ENCODE assay signal across 18 cellular contexts in genomic region chr22:37430941-37431340, GRCh38. TPM values are rescaled to one million over a fixed set of nuclear protein-coding genes. Genes with fewer than 3 reads are reported as not detected.
DNase-seq lines count a peak whose midpoint lies in the region; ATAC-seq and TF ChIP-seq lines count a peak whose summit lies in the region.
"Had no signal": no experiment of that assay in that cellular context is flagged by ENCODE, and none has a peak within 500 bp of the region (broad histone marks: within the 10 kb centered on the region; RNA-seq: fewer than 3 reads in every experiment).

No MANE protein-coding gene starts in this region.

- no peak for DNase-seq in activated CD8-positive, alpha-beta T cell treated with anti-CD3 and anti-CD28 coated beads, Interleukin-2, amount 10 ng/mL, durations not matched to agents 7 days and 5 days
- no peak for DNase-seq in activated CD8-positive, alpha-beta T cell treated with anti-CD3 and anti-CD28 coated beads for 36 hours
- DNase-seq in RWPE1 (ENCODE audit: low spot score) (no peak), epithelial cell of prostate (ENCODE audit: low read depth, low spot score) (no peak), superior temporal gyrus (ENCODE audit: extremely low spot score) (no peak), T-cell (no peak)
- no peak for DNase-seq in stimulated activated effector memory CD8-positive, alpha-beta T cell treated with anti-CD3 and anti-CD28 coated beads, Interleukin-12 subunit alpha, Interleukin-12 subunit beta, amount 100 ng/mL, for 72 hours (ENCODE audit: low spot score in 2 of 2)
- DNase-seq: CD8-positive, alpha-beta T cell; HCEC 1CT; KBM-7; NCI-H1417 treated with DMSO at 0.1 percent for 48 hours; NCI-H2081 treated with DMSO at 0.1 percent for 48 hours; NCI-H510A; NCI-H82; Right ventricle myocardium superior had no signal

- peak overlapping the region; percentile 27 for H3K27ac Mint-ChIP-seq in activated CD8-positive, alpha-beta T cell treated with anti-CD3 and anti-CD28 coated beads, Interleukin-2, amount 10 ng/mL, durations not matched to agents 7 days and 5 days
- no peak overlapping the region for H3K27ac Mint-ChIP-seq in activated CD8-positive, alpha-beta T cell treated with anti-CD3 and anti-CD28 coated beads for 36 hours
- peak overlapping the region; percentile 9 for H3K27ac Mint-ChIP-seq in stimulated activated effector memory CD8-positive, alpha-beta T cell treated with anti-CD3 and anti-CD28 coated beads, Interleukin-12 subunit alpha, Interleukin-12 subunit beta, amount 100 ng/mL, for 72 hours
- H3K27ac Mint-ChIP-seq in T-cell: no peak overlapping the region
- H3K27ac Mint-ChIP-seq: CD8-positive, alpha-beta T cell had no signal

- peaks cover 3% of the 10 kb centered on the region for H3K36me3 Mint-ChIP-seq in activated CD8-positive, alpha-beta T cell treated with anti-CD3 and anti-CD28 coated beads, Interleukin-2, amount 10 ng/mL, durations not matched to agents 7 days and 5 days (ENCODE audit: low read depth)
- no peaks in the 10 kb centered on the region for H3K36me3 Mint-ChIP-seq in activated CD8-positive, alpha-beta T cell treated with anti-CD3 and anti-CD28 coated beads for 36 hours (ENCODE audit: low read depth)
- H3K36me3 Mint-ChIP-seq in stimulated activated effector memory CD8-positive, alpha-beta T cell treated with anti-CD3 and anti-CD28 coated beads, Interleukin-12 subunit alpha, Interleukin-12 subunit beta, amount 100 ng/mL, for 72 hours: peaks cover 10% of the 10 kb centered on the region
- peaks cover 4% of the 10 kb centered on the region for H3K36me3 Mint-ChIP-seq in T-cell
- H3K36me3 Mint-ChIP-seq: CD8-positive, alpha-beta T cell had no signal

- intact Hi-C loops in activated CD8-positive, alpha-beta T cell treated with anti-CD3 and anti-CD28 coated beads for 36 hours (cut with micrococcal nuclease): no loop called here

- no peaks in the 10 kb centered on the region for H3K9me3 Mint-ChIP-seq in activated CD8-positive, alpha-beta T cell treated with anti-CD3 and anti-CD28 coated beads, Interleukin-2, amount 10 ng/mL, durations not matched to agents 7 days and 5 days (ENCODE audit: insufficient read depth)
- peaks cover 8% of the 10 kb centered on the region for H3K9me3 Mint-ChIP-seq in activated CD8-positive, alpha-beta T cell treated with anti-CD3 and anti-CD28 coated beads for 36 hours
- H3K9me3 Mint-ChIP-seq in stimulated activated effector memory CD8-positive, alpha-beta T cell treated with anti-CD3 and anti-CD28 coated beads, Interleukin-12 subunit alpha, Interleukin-12 subunit beta, amount 100 ng/mL, for 72 hours: peaks cover 4% of the 10 kb centered on the region
- H3K9me3 Mint-ChIP-seq in T-cell: peaks cover 0 to 3% (median 0%) of the 10 kb centered on the region in 3 donors
- H3K9me3 Mint-ChIP-seq: CD8-positive, alpha-beta T cell had no signal

- H3K4me1 Mint-ChIP-seq in activated CD8-positive, alpha-beta T cell treated with anti-CD3 and anti-CD28 coated beads, Interleukin-2, amount 10 ng/mL, durations not matched to agents 7 days and 5 days (ENCODE audit: low read depth): peaks cover 21% of the 10 kb centered on the region
- H3K4me1 Mint-ChIP-seq in activated CD8-positive, alpha-beta T cell treated with anti-CD3 and anti-CD28 coated beads for 36 hours (ENCODE audit: low read depth): peaks cover 23% of the 10 kb centered on the region
- H3K4me1 Mint-ChIP-seq in stimulated activated effector memory CD8-positive, alpha-beta T cell treated with anti-CD3 and anti-CD28 coated beads, Interleukin-12 subunit alpha, Interleukin-12 subunit beta, amount 100 ng/mL, for 72 hours: peaks cover 57% of the 10 kb centered on the region
- H3K4me1 Mint-ChIP-seq in T-cell: peaks cover 10 to 30% (median 11%) of the 10 kb centered on the region in 3 donors

- CTCF ChIA-PET in activated CD8-positive, alpha-beta T cell treated with anti-CD3 and anti-CD28 coated beads, Interleukin-2, amount 10 ng/mL, durations not matched to agents 7 days and 5 days (lab: Charles Lee): interaction anchor here (1.4 to 4.8 kb wide), 5 partner anchors 10 to 163 kb away, joined by 3 to 61 read pairs (median 12); no protein-coding TSS in a partner anchor
- CTCF ChIA-PET in activated CD8-positive, alpha-beta T cell treated with anti-CD3 and anti-CD28 coated beads for 36 hours (lab: Charles Lee): interaction anchor here (0.8 to 6.0 kb wide), 7 partner anchors 11 to 171 kb away, joined by 3 to 71 read pairs (median 3); no protein-coding TSS in a partner anchor
- CTCF ChIA-PET in RWPE1 (lab: Yijun Ruan, JAX) (interaction anchor here (0.6 kb wide), 1 partner anchor 24 kb away, joined by 3 read pairs; no protein-coding TSS in a partner anchor), T-cell (lab: Charles Lee) (interaction anchor here in 1 of 2 donors (0.7 kb wide), 1 partner anchor 452 kb away, joined by 4 read pairs; no protein-coding TSS in a partner anchor)

- no peak overlapping the region for H3K4me3 Mint-ChIP-seq in activated CD8-positive, alpha-beta T cell treated with anti-CD3 and anti-CD28 coated beads, Interleukin-2, amount 10 ng/mL, durations not matched to agents 7 days and 5 days
- H3K4me3 Mint-ChIP-seq in activated CD8-positive, alpha-beta T cell treated with anti-CD3 and anti-CD28 coated beads for 36 hours: no peak overlapping the region
- H3K4me3 Mint-ChIP-seq in stimulated activated effector memory CD8-positive, alpha-beta T cell treated with anti-CD3 and anti-CD28 coated beads, Interleukin-12 subunit alpha, Interleukin-12 subunit beta, amount 100 ng/mL, for 72 hours: no peak overlapping the region
- peak overlapping the region in 1 of 3 donors; percentile 3 for H3K4me3 Mint-ChIP-seq in T-cell
- H3K4me3 Mint-ChIP-seq: CD8-positive, alpha-beta T cell had no signal

- POLR2A ChIA-PET in activated CD8-positive, alpha-beta T cell treated with anti-CD3 and anti-CD28 coated beads, Interleukin-2, amount 10 ng/mL, durations not matched to agents 7 days and 5 days (lab: Charles Lee): interaction anchor here (1.4 kb wide), 1 partner anchor 114 kb away, joined by 4 read pairs; no protein-coding TSS in a partner anchor
- POLR2A ChIA-PET in activated CD8-positive, alpha-beta T cell treated with anti-CD3 and anti-CD28 coated beads for 36 hours (lab: Charles Lee): interaction anchor here (0.6 to 1.0 kb wide), 5 partner anchors 16 to 304 kb away, joined by 3 to 4 read pairs (median 3); no protein-coding TSS in a partner anchor
- POLR2A ChIA-PET in RWPE1 (lab: Yijun Ruan, JAX; ENCODE audit: low non-redundant PET) (no interaction called here), T-cell (lab: Charles Lee) (no interaction called here)

- peaks cover 34% of the 10 kb centered on the region for H3K27me3 Mint-ChIP-seq in activated CD8-positive, alpha-beta T cell treated with anti-CD3 and anti-CD28 coated beads, Interleukin-2, amount 10 ng/mL, durations not matched to agents 7 days and 5 days (ENCODE audit: low read depth)
- peaks cover 47% of the 10 kb centered on the region for H3K27me3 Mint-ChIP-seq in activated CD8-positive, alpha-beta T cell treated with anti-CD3 and anti-CD28 coated beads for 36 hours
- peaks cover 46 to 68% of the 10 kb centered on the region in 2 donors for H3K27me3 Mint-ChIP-seq in T-cell

- no peak for TF ChIP-seq CTCF in activated CD8-positive, alpha-beta T cell treated with anti-CD3 and anti-CD28 coated beads for 36 hours (IDR thresholded peaks at IDR 0.05)
- TF ChIP-seq CTCF in RWPE1 (conservative IDR thresholded peaks at IDR 0.05; ENCODE audit: low read depth): no peak

- peak overlapping the region; percentile 98 for H3K27ac ChIP-seq in RWPE1
- H3K27ac ChIP-seq in epithelial cell of prostate: peak overlapping the region; percentile 91
- H3K27ac ChIP-seq: 22Rv1 had no signal

- ATAC-seq in activated CD8-positive, alpha-beta T cell treated with anti-CD3 and anti-CD28 coated beads, Interleukin-2, amount 10 ng/mL, durations not matched to agents 7 days and 5 days: no peak
- ATAC-seq in activated CD8-positive, alpha-beta T cell treated with anti-CD3 and anti-CD28 coated beads for 36 hours: no peak
- no peak for ATAC-seq in stimulated activated effector memory CD8-positive, alpha-beta T cell treated with anti-CD3 and anti-CD28 coated beads, Interleukin-12 subunit alpha, Interleukin-12 subunit beta, amount 100 ng/mL, for 72 hours
- no peak for ATAC-seq in HG02642 (IDR thresholded peaks at IDR 0.05; ENCODE audit: poor library complexity, unreplicated experiment)
- no peak for ATAC-seq in T-cell (replicated peaks in 1 of 4)
- ATAC-seq: CD8-positive, alpha-beta T cell had no signal

RNA-seq across cellular contexts. Expression of gene ELFN2, which starts 3.7 kb away (rescaled TPM):
- total RNA-seq in activated CD8-positive, alpha-beta T cell treated with anti-CD3 and anti-CD28 coated beads, Interleukin-2, amount 10 ng/mL, durations not matched to agents 7 days and 5 days: under 1 TPM; 0.05 to 0.08 TPM
- under 1 TPM; 0.51 to 0.52 TPM for total RNA-seq in activated CD8-positive, alpha-beta T cell treated with anti-CD3 and anti-CD28 coated beads for 36 hours
- under 1 TPM; 0.09 to 0.88 (median 0.70) TPM for total RNA-seq in T-cell
- total RNA-seq: CD8-positive, alpha-beta T cell; G401 had no signal

RNA-seq across cellular contexts. Expression of gene MFNG, which starts 55.2 kb away (rescaled TPM):
- 100 to 1,000 TPM; 227 to 232 TPM for total RNA-seq in activated CD8-positive, alpha-beta T cell treated with anti-CD3 and anti-CD28 coated beads, Interleukin-2, amount 10 ng/mL, durations not matched to agents 7 days and 5 days
- 100 to 1,000 TPM; 155 to 160 TPM for total RNA-seq in activated CD8-positive, alpha-beta T cell treated with anti-CD3 and anti-CD28 coated beads for 36 hours
- 100 to 1,000 TPM; 153 to 296 (median 268) TPM for total RNA-seq in T-cell

Comparison
In these comparisons a context has a peak if more than half of its experiments do, and no peak if none do; other contexts are left out.
1. H3K27ac Mint-ChIP-seq: peak in activated CD8-positive, alpha-beta T cell treated with anti-CD3 and anti-CD28 coated beads, Interleukin-2, amount 10 ng/mL, durations not matched to agents 7 days and 5 days (single experiment) and stimulated activated effector memory CD8-positive, alpha-beta T cell treated with anti-CD3 and anti-CD28 coated beads, Interleukin-12 subunit alpha, Interleukin-12 subunit beta, amount 100 ng/mL, for 72 hours (single experiment); none in activated CD8-positive, alpha-beta T cell treated with anti-CD3 and anti-CD28 coated beads for 36 hours (single experiment) and T-cell (0 of 2).
2. POLR2A ChIA-PET loops: an anchor here in activated CD8-positive, alpha-beta T cell treated with anti-CD3 and anti-CD28 coated beads, Interleukin-2, amount 10 ng/mL, durations not matched to agents 7 days and 5 days (1.4 kb wide) and activated CD8-positive, alpha-beta T cell treated with anti-CD3 and anti-CD28 coated beads for 36 hours (0.6 to 1.0 kb wide); none called in RWPE1 and T-cell.